Comparison of ENCODE assay signal across 10 cellular contexts in genomic region chr16:4372315-4372577, GRCh38. TPM values are rescaled to one million over a fixed set of nuclear protein-coding genes. Genes with fewer than 3 reads are reported as not detected.
A peak's percentile ranks its signal among the peaks of the same experiment; 100 is the strongest.
DNase-seq lines count a peak whose midpoint lies in the region; ATAC-seq, FAIRE-seq and TF ChIP-seq lines count a peak whose summit lies in the region.
"Had no signal": no experiment of that assay in that cellular context is flagged by ENCODE, and none has a peak within 500 bp of the region (broad histone marks: within the 10 kb centered on the region; RNA-seq: fewer than 3 reads in every experiment).

No MANE protein-coding gene starts in this region.

- no peak for DNase-seq in AG04449 (ENCODE audit: low read depth, low spot score)
- no peak for DNase-seq in Jurkat, Clone E6-1 (ENCODE audit: low read depth, low spot score)
- no peak for DNase-seq in dorsolateral prefrontal cortex
- no peak for DNase-seq in natural killer cell
- no peak for DNase-seq in NCI-H1436 treated with DMSO at 0.1 percent for 48 hours (lab: John Stamatoyannopoulos, UW)
- no peak for DNase-seq in SJCRH30
- DNase-seq in HAP-1 (ENCODE audit: low spot score in 2 of 2): no peak
- DNase-seq in GM12891 (ENCODE audit: insufficient read length, low spot score): no peak
- DNase-seq: GDM1 had no signal

- no peaks in the 10 kb centered on the region for H3K9me3 ChIP-seq in SJCRH30 (replicated peaks)
- no peaks in the 10 kb centered on the region for H3K9me3 ChIP-seq in HAP-1

- TF ChIP-seq CTCF in AG04449 (IDR thresholded peaks at IDR 0.05; ENCODE audit: insufficient read depth, low read length, missing control alignments): no peak
- no peak for TF ChIP-seq CTCF in dorsolateral prefrontal cortex (IDR thresholded peaks at IDR 0.05 in 54 of 56, conservative IDR thresholded peaks at IDR 0.05 in 2 of 56; ENCODE audit: low read depth in 1 of 56, partially characterized antibody in 56 of 56)
- no peak for TF ChIP-seq CTCF in natural killer cell (IDR thresholded peaks at IDR 0.05)

- no peaks in the 10 kb centered on the region for H3K36me3 ChIP-seq in SJCRH30
- no peaks in the 10 kb centered on the region for H3K36me3 ChIP-seq in HAP-1 (replicated peaks)

- H3K36me3 Mint-ChIP-seq in natural killer cell: no peaks in the 10 kb centered on the region

- intact Hi-C loops in dorsolateral prefrontal cortex (cut with DNase I) (no loop called here), natural killer cell (cut with micrococcal nuclease) (no loop called here)

- H3K4me1 Mint-ChIP-seq in natural killer cell: peaks cover 0 to 20% of the 10 kb centered on the region in 2 donors

- H3K4me3 ChIP-seq in AG04449 (ENCODE audit: low read depth, low read length) (peak overlapping the region; percentile 93), dorsolateral prefrontal cortex (peak overlapping the region; percentile 39 to 84 (median 66)), SJCRH30 (no peak overlapping the region), HAP-1 (no peak overlapping the region)
- peak overlapping the region; percentile 13; the same call in 1 of the 2 replicates for H3K4me3 ChIP-seq in Jurkat, Clone E6-1 (ENCODE audit: low read length)

- H3K27me3 ChIP-seq in dorsolateral prefrontal cortex (no peaks in the 10 kb centered on the region), SJCRH30 (no peaks in the 10 kb centered on the region), HAP-1 (ENCODE audit: low read depth) (no peaks in the 10 kb centered on the region)

- no peak for FAIRE-seq in GM12891 (lab: Jason Lieb, UNC)

- CTCF ChIA-PET in AG04449 (lab: Yijun Ruan, JAX): interaction anchor here (1.5 to 23.7 kb wide), 3 partner anchors 11 to 58 kb away, joined by 3 to 389 read pairs (median 32); no protein-coding TSS in a partner anchor

- no peak for TF ChIP-seq POLR2A in GM12891 (IDR thresholded peaks at IDR 0.05; ENCODE audit: low read depth, low read length)

- no peak for ATAC-seq in natural killer cell

- H3K4me3 Mint-ChIP-seq in natural killer cell: peak overlapping the region; percentile 75

- POLR2A ChIA-PET in AG04449 (lab: Yijun Ruan, JAX): interaction anchor here (0.5 to 3.9 kb wide), 7 partner anchors 10 to 1454 kb away, joined by 4 to 28 read pairs (median 15); partner anchors contain the start of gene PAM16

- H3K27ac ChIP-seq in dorsolateral prefrontal cortex (peak overlapping the region in 56 of 59 donors; percentile 18 to 93 (median 80)), SJCRH30 (no peak overlapping the region)
- H3K27ac ChIP-seq: HL-60 had no signal

- no peaks in the 10 kb centered on the region for H3K9me3 Mint-ChIP-seq in natural killer cell

- peak overlapping the region in 1 of 2 donors; percentile 60 for H3K27ac Mint-ChIP-seq in natural killer cell

- in situ Hi-C loops in HAP-1 (cut with MboI; ENCODE audit: low sequenced_read_pairs): no loop called here

- H3K27me3 Mint-ChIP-seq in natural killer cell (ENCODE audit: low read depth in 2 of 2): no peaks in the 10 kb centered on the region

- H3K4me1 ChIP-seq in SJCRH30 (peaks cover 38% of the 10 kb centered on the region), HAP-1 (no peaks in the 10 kb centered on the region)

TF ChIP-seq in GM12891, 5 proteins besides CTCF, POLR2A, EP300 and RAD21:
- TF ChIP-seq SPI1 (IDR thresholded peaks at IDR 0.05; ENCODE audit: low read depth, low read length): no peak

RNA-seq across cellular contexts. Expression of gene VASN, which starts 0.6 kb away (rescaled TPM):
- polyA plus RNA-seq in Jurkat, Clone E6-1 (2012; ENCODE audit: insufficient read depth, insufficient read length): 0.31 TPM
- 10 to 100 TPM in 84 of 120 experiments, 1 to 10 TPM in 36; 3.9 to 49.4 (median 12.1) TPM for total RNA-seq in dorsolateral prefrontal cortex
- under 1 TPM; 0.35 to 0.93 (median 0.78) TPM for total RNA-seq in natural killer cell
- total RNA-seq in SJCRH30 (2014; rRNA removed; shearing (Covaris generic)): 0.18 and 0.28 TPM in 2 replicates
- polyA plus RNA-seq in GM12891 (2012; ENCODE audit: low read depth, missing spikeins): 0.15 TPM

RNA-seq across cellular contexts. Expression of gene PAM16, which starts 21.1 kb away (rescaled TPM):
- polyA plus RNA-seq in Jurkat, Clone E6-1 (2012; ENCODE audit: insufficient read depth, insufficient read length): 79.3 TPM
- total RNA-seq in dorsolateral prefrontal cortex: 10 to 100 TPM; 31.5 to 61.9 (median 44.6) TPM
- 10 to 100 TPM; 29.4 to 42.7 (median 39.0) TPM for total RNA-seq in natural killer cell
- 21.8 and 28.9 TPM in 2 replicates for total RNA-seq in SJCRH30 (2014; rRNA removed; shearing (Covaris generic))
- polyA plus RNA-seq in GM12891 (2012; ENCODE audit: low read depth, missing spikeins): 42.2 TPM

RNA-seq across cellular contexts. Expression of gene CORO7, which starts 44.1 kb away (rescaled TPM):
- 43.2 TPM for polyA plus RNA-seq in Jurkat, Clone E6-1 (2012; ENCODE audit: insufficient read depth, insufficient read length)
- total RNA-seq in dorsolateral prefrontal cortex (100 to 1,000 TPM in 1 of 120 experiments, 10 to 100 TPM in 119; 38.4 to 111 (median 63.7) TPM), natural killer cell (100 to 1,000 TPM; 335 to 425 (median 415) TPM)
- total RNA-seq in SJCRH30 (2014; rRNA removed; shearing (Covaris generic)): 48.2 and 49.7 TPM in 2 replicates
- 37.8 TPM for polyA plus RNA-seq in GM12891 (2012; ENCODE audit: low read depth, missing spikeins)

RNA-seq across cellular contexts. Expression of gene DNAJA3, which starts 53.4 kb away (rescaled TPM):
- 72.5 TPM for polyA plus RNA-seq in Jurkat, Clone E6-1 (2012; ENCODE audit: insufficient read depth, insufficient read length)
- 10 to 100 TPM; 38.3 to 66.6 (median 53.2) TPM for total RNA-seq in dorsolateral prefrontal cortex
- total RNA-seq in natural killer cell: 10 to 100 TPM; 22.1 to 34.2 (median 27.2) TPM
- 55.4 and 56.7 TPM in 2 replicates for total RNA-seq in SJCRH30 (2014; rRNA removed; shearing (Covaris generic))
- polyA plus RNA-seq in GM12891 (2012; ENCODE audit: low read depth, missing spikeins): 34.2 TPM

RNA-seq across cellular contexts. Expression of gene GLIS2, which starts 56.4 kb away (rescaled TPM):
- 1.3 TPM for polyA plus RNA-seq in Jurkat, Clone E6-1 (2012; ENCODE audit: insufficient read depth, insufficient read length)
- 10 to 100 TPM in 35 of 120 experiments, 1 to 10 TPM in 85; 5.4 to 21.8 (median 8.4) TPM for total RNA-seq in dorsolateral prefrontal cortex
- under 1 TPM in 2 of 3 donors, not detected in 1; 0.05 to 0.35 TPM for total RNA-seq in natural killer cell
- 1.6 and 1.9 TPM in 2 replicates for total RNA-seq in SJCRH30 (2014; rRNA removed; shearing (Covaris generic))
- polyA plus RNA-seq in GM12891 (2012; ENCODE audit: low read depth, missing spikeins): 0.31 TPM

Comparison
In these comparisons a context has a peak if more than half of its experiments do, and no peak if none do; other contexts are left out.
1. H3K4me3 ChIP-seq: peak in AG04449 (single experiment), Jurkat, Clone E6-1 (single experiment) and dorsolateral prefrontal cortex (59 of 59); none in SJCRH30 (single experiment) and HAP-1 (single experiment).